28 cellular contexts compared by ENCODE assay signal in the genomic region with DNA sequence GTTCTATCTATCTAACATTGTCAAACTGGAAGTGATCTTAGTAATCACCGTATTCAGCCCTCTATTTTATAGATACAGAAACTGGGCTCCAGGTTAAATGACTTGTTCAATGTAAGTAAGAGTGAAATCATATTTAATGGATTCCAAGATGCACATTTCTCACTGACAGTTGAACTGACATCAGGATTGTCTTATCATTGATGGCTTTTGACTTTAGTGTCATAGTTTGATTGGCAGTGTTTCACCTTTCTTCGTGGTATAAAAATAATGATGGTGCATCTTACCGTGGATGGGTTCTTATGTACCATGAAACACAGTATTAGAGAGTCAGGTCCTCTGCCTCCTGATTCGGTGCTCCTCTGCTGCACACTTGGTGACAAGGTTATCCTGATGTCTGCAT.
"Had no signal": no experiment of that assay in that cellular context is flagged by ENCODE, and none has a peak within 500 bp of the region (broad histone marks: within the 10 kb centered on the region; RNA-seq: fewer than 3 reads in every experiment).

No MANE protein-coding gene starts in this region.

- H3K4me3 Mint-ChIP-seq: stimulated activated effector memory CD8-positive, alpha-beta T cell treated with anti-CD3 and anti-CD28 coated beads, Interleukin-12 subunit alpha, Interleukin-12 subunit beta, amount 100 ng/mL, for 72 hours; stimulated activated naive B cell treated with anti-CD40 and anti-IgM and Interleukin-4, amounts not matched to agents 10 μg/mL and 1 μg/mL and 100 μg/mL, for 72 hours; stimulated activated naive CD8-positive, alpha-beta T cell treated with anti-CD3 and anti-CD28 coated beads, Interleukin-15, amount 100 ng/mL, for 72 hours; stimulated activated naive CD8-positive, alpha-beta T cell treated with anti-CD3 and anti-CD28 coated beads, Interleukin-15, Interleukin-2, amounts not matched to agents 100 ng/mL and 50 ng/mL, for 24 hours; type B pancreatic cell had no signal

- H3K9me3 ChIP-seq: stomach, suprapubic skin, testis, thoracic aorta, thyroid gland, tibial artery, tibial nerve, transverse colon, upper lobe of left lung, upper lobe of right lung, uterus, vagina had no signal

- H3K27me3 Mint-ChIP-seq: stimulated activated naive CD8-positive, alpha-beta T cell treated with anti-CD3 and anti-CD28 coated beads, Interleukin-15, amount 100 ng/mL, for 72 hours had no signal

- H3K27ac ChIP-seq: stomach, suprapubic skin, testis, thoracic aorta, thyroid gland, tibial artery, tibial nerve, transverse colon, upper lobe of left lung, upper lobe of right lung, uterus, vagina had no signal

- DNase-seq: stimulated activated CD4-positive, alpha-beta T cell treated with anti-CD3 and anti-CD28 coated beads, Interleukin-2, amount 100 ng/mL, for 24 hours; stimulated activated CD4-positive, alpha-beta T cell treated with anti-CD3 and anti-CD28 coated beads, Interleukin-2, amount 100 ng/mL, for 48 hours; stimulated activated CD4-positive, alpha-beta T cell treated with anti-CD3 and anti-CD28 coated beads, Interleukin-4, amount 100 ng/mL, for 1 hour; stimulated activated CD4-positive, alpha-beta T cell treated with anti-CD3 and anti-CD28 coated beads, Interleukin-4, amount 100 ng/mL, for 24 hours; stimulated activated CD4-positive, alpha-beta T cell treated with anti-CD3 and anti-CD28 coated beads, Interleukin-4, amount 100 ng/mL, for 4 hours; stimulated activated CD8-positive, alpha-beta memory T cell treated with anti-CD3 and anti-CD28 coated beads, Interleukin-4, amount 100 ng/mL, for 48 hours; stimulated activated naive B cell treated with anti-CD40 and anti-IgM and Interleukin-4, amounts not matched to agents 10 μg/mL and 1 μg/mL and 100 μg/mL, for 72 hours; stimulated activated naive CD4-positive, alpha-beta T cell; stimulated activated naive CD4-positive, alpha-beta T cell treated with Interleukin-2 at 50 U/mL for 16 hours; stimulated activated naive CD8-positive, alpha-beta T cell treated with anti-CD3 and anti-CD28 coated beads, Interleukin-15, amount 100 ng/mL, for 72 hours; stimulated activated naive CD8-positive, alpha-beta T cell treated with anti-CD3 and anti-CD28 coated beads, Interleukin-15, Interleukin-2, amounts not matched to agents 100 U/mL and 50 U/mL, for 24 hours; stomach; substantia nigra; testis; thyroid gland; tibial artery; transverse colon; trophoblast cell; upper lobe of left lung; upper lobe of right lung; uterus had no signal

- H3K36me3 ChIP-seq: stomach, suprapubic skin, thoracic aorta, thyroid gland, tibial artery, tibial nerve, transverse colon, upper lobe of left lung, upper lobe of right lung, uterus, vagina had no signal

- H3K27ac Mint-ChIP-seq: stimulated activated effector memory CD8-positive, alpha-beta T cell treated with anti-CD3 and anti-CD28 coated beads, Interleukin-12 subunit alpha, Interleukin-12 subunit beta, amount 100 ng/mL, for 72 hours; stimulated activated naive B cell treated with anti-CD40 and anti-IgM and Interleukin-4, amounts not matched to agents 10 μg/mL and 1 μg/mL and 100 μg/mL, for 72 hours; stimulated activated naive CD8-positive, alpha-beta T cell treated with anti-CD3 and anti-CD28 coated beads, Interleukin-15, amount 100 ng/mL, for 72 hours; stimulated activated naive CD8-positive, alpha-beta T cell treated with anti-CD3 and anti-CD28 coated beads, Interleukin-15, Interleukin-2, amounts not matched to agents 100 ng/mL and 50 ng/mL, for 24 hours; type B pancreatic cell had no signal

- H3K4me1 Mint-ChIP-seq: stimulated activated effector memory CD8-positive, alpha-beta T cell treated with anti-CD3 and anti-CD28 coated beads, Interleukin-12 subunit alpha, Interleukin-12 subunit beta, amount 100 ng/mL, for 72 hours; stimulated activated naive B cell treated with anti-CD40 and anti-IgM and Interleukin-4, amounts not matched to agents 10 μg/mL and 1 μg/mL and 100 μg/mL, for 72 hours; stimulated activated naive CD8-positive, alpha-beta T cell treated with anti-CD3 and anti-CD28 coated beads, Interleukin-15, amount 100 ng/mL, for 72 hours had no signal

- H3K36me3 Mint-ChIP-seq: stimulated activated effector memory CD8-positive, alpha-beta T cell treated with anti-CD3 and anti-CD28 coated beads, Interleukin-12 subunit alpha, Interleukin-12 subunit beta, amount 100 ng/mL, for 72 hours; stimulated activated naive B cell treated with anti-CD40 and anti-IgM and Interleukin-4, amounts not matched to agents 10 μg/mL and 1 μg/mL and 100 μg/mL, for 72 hours had no signal

- H3K4me3 ChIP-seq: stomach, suprapubic skin, testis, thoracic aorta, thyroid gland, tibial artery, tibial nerve, transverse colon, upper lobe of left lung, upper lobe of right lung, uterus, vagina had no signal

- ATAC-seq: stimulated activated effector memory CD8-positive, alpha-beta T cell treated with anti-CD3 and anti-CD28 coated beads, Interleukin-12 subunit alpha, Interleukin-12 subunit beta, amount 100 ng/mL, for 72 hours; stimulated activated naive B cell treated with anti-CD40 and anti-IgM and Interleukin-4, amounts not matched to agents 10 μg/mL and 1 μg/mL and 100 μg/mL, for 72 hours; stimulated activated naive CD8-positive, alpha-beta T cell treated with anti-CD3 and anti-CD28 coated beads, Interleukin-15, amount 100 ng/mL, for 72 hours; stimulated activated naive CD8-positive, alpha-beta T cell treated with anti-CD3 and anti-CD28 coated beads, Interleukin-15, Interleukin-2, amounts not matched to agents 100 U/mL and 50 U/mL, for 24 hours; upper lobe of right lung had no signal

- H3K27me3 ChIP-seq: stomach, suprapubic skin, testis, thyroid gland, tibial artery, tibial nerve, transverse colon, upper lobe of left lung, upper lobe of right lung, uterus, vagina had no signal

- H3K9me3 Mint-ChIP-seq: stimulated activated effector memory CD8-positive, alpha-beta T cell treated with anti-CD3 and anti-CD28 coated beads, Interleukin-12 subunit alpha, Interleukin-12 subunit beta, amount 100 ng/mL, for 72 hours; stimulated activated naive B cell treated with anti-CD40 and anti-IgM and Interleukin-4, amounts not matched to agents 10 μg/mL and 1 μg/mL and 100 μg/mL, for 72 hours; stimulated activated naive CD8-positive, alpha-beta T cell treated with anti-CD3 and anti-CD28 coated beads, Interleukin-15, amount 100 ng/mL, for 72 hours; stimulated activated naive CD8-positive, alpha-beta T cell treated with anti-CD3 and anti-CD28 coated beads, Interleukin-15, Interleukin-2, amounts not matched to agents 100 ng/mL and 50 ng/mL, for 24 hours; type B pancreatic cell had no signal
